Comparison of ENCODE assay signal across 1 cellular context in genomic region chr9:133148351-133149129, GRCh38.
TF ChIP-seq lines count a peak whose summit lies in the region.

No MANE protein-coding gene starts in this region.

TF ChIP-seq in HEK293, 187 proteins besides CTCF, POLR2A, EP300 and RAD21 (continued from another document):
- TF ChIP-seq ZNF184 (tag by site-specific recombination; IDR thresholded peaks at IDR 0.05) = no peak
- no peak for TF ChIP-seq ZNF704 (tag by site-specific recombination; IDR thresholded peaks at IDR 0.05)
- TF ChIP-seq HOXD13 (CRISPR knock-in tag; IDR thresholded peaks at IDR 0.05; ENCODE audit: borderline replicate concordance) = no peak
